1 cellular context compared by ENCODE assay signal in the genomic region with DNA sequence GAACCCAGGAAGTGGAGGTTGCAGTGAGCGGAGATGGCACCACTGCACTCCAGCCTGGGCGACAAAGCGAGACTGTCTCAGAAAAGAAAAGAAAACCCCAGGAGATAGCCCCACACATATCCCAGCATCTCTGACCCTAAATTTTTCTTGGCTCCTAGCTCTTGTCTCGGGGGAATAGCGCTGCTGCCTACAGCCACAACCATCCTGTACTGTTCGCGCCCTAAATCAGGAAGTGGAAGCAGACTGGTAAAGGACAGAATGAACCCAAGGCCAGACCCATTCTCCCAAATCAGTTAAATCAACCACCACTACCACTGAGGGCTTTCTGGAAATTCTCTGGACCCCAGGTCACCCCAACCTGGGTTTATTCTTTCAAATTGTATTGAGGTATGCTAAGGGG.
TF ChIP-seq lines count a peak whose summit lies in the region.

No MANE protein-coding gene starts in this region.

TF ChIP-seq in liver, 16 proteins besides CTCF, POLR2A, EP300 and RAD21 (continued from another document):
- TF ChIP-seq JUND (IDR thresholded peaks at IDR 0.05), result no peak
- no peak for TF ChIP-seq HNF4G (IDR thresholded peaks at IDR 0.05)
- no peak for TF ChIP-seq EGR1 (IDR thresholded peaks at IDR 0.05; ENCODE audit: low read depth in 2 of 2)
- TF ChIP-seq REST (IDR thresholded peaks at IDR 0.05), result no peak
- no peak for TF ChIP-seq FOXA1 (IDR thresholded peaks at IDR 0.05)
- TF ChIP-seq TAF1 (conservative IDR thresholded peaks at IDR 0.05), result no peak
